8 cellular contexts compared by ENCODE assay signal in genomic region chr1:155061381-155062150, GRCh38. TPM values are rescaled to one million over a fixed set of nuclear protein-coding genes. Genes with fewer than 3 reads are reported as not detected.
DNase-seq lines count a peak whose midpoint lies in the region; ATAC-seq, FAIRE-seq and TF ChIP-seq lines count a peak whose summit lies in the region.

No MANE protein-coding gene starts in this region.

- no peak overlapping the region for H3K27ac ChIP-seq in tibial artery

- peak; percentile 91 for DNase-seq in CD1c-positive myeloid dendritic cell (ENCODE audit: extremely low spot score)
- DNase-seq in NB4 (ENCODE audit: low read depth) = peak; percentile 88
- peak; percentile 83 for DNase-seq in SHP77 treated with DMSO at 0.1 percent for 48 hours (lab: John Stamatoyannopoulos, UW)
- peak; percentile 89 for DNase-seq in activated effector memory CD4-positive, alpha-beta T cell treated with Interleukin-2 at 50 U/mL for 16 hours
- DNase-seq in frontal cortex (ENCODE audit: low spot score in 2 of 2) = peak; percentile 86 to 89
- peak; percentile 96 for DNase-seq in osteocyte (ENCODE audit: extremely low spot score, unreplicated experiment)
- DNase-seq in tibial artery = peak; percentile 81 to 86

- TF ChIP-seq CTCF in NB4 (IDR thresholded peaks at IDR 0.05; ENCODE audit: low read depth, low read length) = peak; percentile 89
- TF ChIP-seq CTCF in osteocyte (IDR thresholded peaks at IDR 0.05) = peak; percentile 97
- peak; percentile 98 to 99 for TF ChIP-seq CTCF in tibial artery (IDR thresholded peaks at IDR 0.05)

- H3K4me1 ChIP-seq in tibial artery = peaks cover 0 to 37% (median 28%) of the 10 kb centered on the region in 4 donors

- no peaks in the 10 kb centered on the region for H3K9me3 Mint-ChIP-seq in osteocyte (ENCODE audit: unreplicated experiment)

- peak; percentile 43 for ATAC-seq in GM21515 (IDR thresholded peaks at IDR 0.05; ENCODE audit: unreplicated experiment)

- no peaks in the 10 kb centered on the region for H3K27me3 ChIP-seq in tibial artery

- peaks cover 8% of the 10 kb centered on the region for H3K36me3 Mint-ChIP-seq in osteocyte (ENCODE audit: unreplicated experiment)

- H3K4me3 ChIP-seq in NB4 (ENCODE audit: low read depth, low read length) (no peak overlapping the region), tibial artery (no peak overlapping the region)

- no peak overlapping the region for H3K4me3 Mint-ChIP-seq in osteocyte (ENCODE audit: unreplicated experiment)

- intact Hi-C loops in tibial artery (cut with DNase I; ENCODE audit: low total_unique reads) = loop anchor here (2.0 to 5.0 kb wide), 2 partner anchors 23 to 99 kb away; partner anchors contain the start of gene PYGO2

- peaks cover 30% of the 10 kb centered on the region for H3K4me1 Mint-ChIP-seq in osteocyte (ENCODE audit: unreplicated experiment)

- no peak for FAIRE-seq in frontal cortex (lab: Jason Lieb, UNC)

- H3K36me3 ChIP-seq in tibial artery = peaks cover 13 to 53% (median 46%) of the 10 kb centered on the region in 3 donors

- no peaks in the 10 kb centered on the region for H3K9me3 ChIP-seq in tibial artery

- no peak for TF ChIP-seq POLR2A in NB4 (IDR thresholded peaks at IDR 0.05; ENCODE audit: extremely low read depth, insufficient read length)

- no peak overlapping the region for H3K27ac Mint-ChIP-seq in osteocyte (ENCODE audit: unreplicated experiment)

- H3K27me3 Mint-ChIP-seq in osteocyte (ENCODE audit: unreplicated experiment) = no peaks in the 10 kb centered on the region

RNA-seq across cellular contexts. Expression of gene EFNA4, which starts 2.0 kb away (rescaled TPM):
- total RNA-seq in frontal cortex (0.82 TPM), osteocyte (10.1 and 12.4 TPM in 2 replicates)

RNA-seq across cellular contexts. Expression of gene ADAM15, which starts 10.4 kb away (rescaled TPM):
- 11.8 TPM for total RNA-seq in frontal cortex
- 88.4 and 89.4 TPM in 2 replicates for total RNA-seq in osteocyte

RNA-seq across cellular contexts. Expression of gene EFNA3, which starts 17.1 kb away (rescaled TPM):
- total RNA-seq in frontal cortex = 9.8 TPM
- 2.1 and 2.9 TPM in 2 replicates for total RNA-seq in osteocyte

RNA-seq across cellular contexts. Expression of gene DCST1, which starts 27.9 kb away (rescaled TPM):
- not detected for total RNA-seq in frontal cortex
- not detected in 2 replicates for total RNA-seq in osteocyte

RNA-seq across cellular contexts. Expression of gene DCST2, which starts 28.0 kb away (rescaled TPM):
- total RNA-seq in frontal cortex (under 0.01 TPM), osteocyte (0.75 and 1.0 TPM in 2 replicates)
